3 cellular contexts compared by ENCODE assay signal in the genomic region with DNA sequence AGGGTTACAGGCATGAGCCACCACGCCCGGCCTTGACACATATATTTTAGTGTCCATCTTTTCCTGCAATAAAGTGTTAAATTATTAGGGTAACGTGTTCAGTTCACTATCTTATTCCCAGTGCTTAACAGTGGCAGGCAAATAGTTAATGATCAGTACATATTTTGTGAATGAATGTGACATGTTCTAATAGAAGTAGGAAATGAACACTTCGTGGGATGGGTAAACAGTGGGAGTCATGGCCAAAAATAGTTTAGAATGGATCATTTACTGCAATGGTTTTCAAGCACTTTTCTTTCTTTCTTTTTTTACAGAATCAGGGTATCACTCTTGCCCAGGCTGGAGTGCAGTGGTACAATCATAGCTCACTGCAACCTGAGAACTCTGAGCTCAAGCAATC. TPM values are rescaled to one million over a fixed set of nuclear protein-coding genes. Genes with fewer than 3 reads are reported as not detected.
"Had no signal": no experiment of that assay in that cellular context is flagged by ENCODE, and none has a peak within 500 bp of the region (broad histone marks: within the 10 kb centered on the region; RNA-seq: fewer than 3 reads in every experiment).

No MANE protein-coding gene starts in this region.

RNA-seq across cellular contexts. Expression of a gene that starts 22.0 kb away (rescaled TPM):
- total RNA-seq: HepG2, HT-29, HT1080 had no signal
- polyA plus RNA-seq: HepG2 had no signal
